ENCODE assay signal across 30 cellular contexts in genomic region chr1:18112611-18113010, GRCh38. TPM values are rescaled to one million over a fixed set of nuclear protein-coding genes. Genes with fewer than 3 reads are reported as not detected.
"Had no signal": no experiment of that assay in that cellular context is flagged by ENCODE, and none has a peak within 500 bp of the region (broad histone marks: within the 10 kb centered on the region; RNA-seq: fewer than 3 reads in every experiment).

No MANE protein-coding gene starts in this region.

- H3K9me3 Mint-ChIP-seq: effector memory CD8-positive, alpha-beta T cell; mesothelial cell of epicardium; nephron; neural progenitor cell; stimulated activated effector memory CD8-positive, alpha-beta T cell treated with anti-CD3 and anti-CD28 coated beads, Interleukin-12 subunit alpha, Interleukin-12 subunit beta, amount 100 ng/mL, for 72 hours had no signal

- H3K36me3 Mint-ChIP-seq: mesothelial cell of epicardium; neural progenitor cell; stimulated activated effector memory CD8-positive, alpha-beta T cell treated with anti-CD3 and anti-CD28 coated beads, Interleukin-12 subunit alpha, Interleukin-12 subunit beta, amount 100 ng/mL, for 72 hours had no signal

- DNase-seq: effector memory CD8-positive, alpha-beta T cell; erythroblast; esophagus squamous epithelium; foreskin melanocyte; glutamatergic neuron; heart right ventricle; hippocampal formation; left cardiac atrium; left lung; mesenchymal stem cell; mucosa of descending colon; naive B cell; stimulated activated CD4-positive, alpha-beta T cell treated with anti-CD3 and anti-CD28 coated beads, Interleukin-2, amount 100 ng/mL, for 24 hours; stimulated activated CD4-positive, alpha-beta T cell treated with anti-CD3 and anti-CD28 coated beads, Interleukin-4, amount 100 ng/mL, for 24 hours; stimulated activated naive CD4-positive, alpha-beta T cell treated with Interleukin-2 at 50 U/mL for 16 hours; stomach; thyroid gland; trophoblast cell had no signal

- H3K9ac ChIP-seq: neural progenitor cell, parathyroid adenoma had no signal

- H3K9me3 ChIP-seq: esophagus squamous epithelium, heart right ventricle, left lung, mucosa of descending colon, right lobe of liver, stomach, thyroid gland, vagina had no signal

- H3K4me2 ChIP-seq: neural progenitor cell had no signal

- H3K4me3 Mint-ChIP-seq: effector memory CD8-positive, alpha-beta T cell; mesothelial cell of epicardium; naive B cell; nephron; neural progenitor cell; stimulated activated effector memory CD8-positive, alpha-beta T cell treated with anti-CD3 and anti-CD28 coated beads, Interleukin-12 subunit alpha, Interleukin-12 subunit beta, amount 100 ng/mL, for 72 hours had no signal

- H3K4me3 ChIP-seq: esophagus squamous epithelium, heart right ventricle, left lung, mucosa of descending colon, neural progenitor cell, right lobe of liver, stomach, thyroid gland, vagina had no signal

- H3K27ac Mint-ChIP-seq: effector memory CD8-positive, alpha-beta T cell; mesothelial cell of epicardium; naive B cell; nephron; neural progenitor cell; progenitor cell of endocrine pancreas; stimulated activated effector memory CD8-positive, alpha-beta T cell treated with anti-CD3 and anti-CD28 coated beads, Interleukin-12 subunit alpha, Interleukin-12 subunit beta, amount 100 ng/mL, for 72 hours had no signal

- H3K36me3 ChIP-seq: esophagus squamous epithelium, heart right ventricle, left lung, neural progenitor cell, right lobe of liver, stomach, thyroid gland, vagina had no signal

- H2AFZ ChIP-seq: neural progenitor cell, parathyroid adenoma had no signal

- H3K27ac ChIP-seq: esophagus squamous epithelium, heart right ventricle, left lung, neural progenitor cell, parathyroid adenoma, right lobe of liver, stomach, thyroid gland, vagina had no signal

- H3K79me2 ChIP-seq: parathyroid adenoma had no signal

- H3K4me1 ChIP-seq: parathyroid adenoma, right lobe of liver had no signal

- ATAC-seq: effector memory CD8-positive, alpha-beta T cell; heart right ventricle; left cardiac atrium; left lung; mucosa of descending colon; right lobe of liver; stimulated activated effector memory CD8-positive, alpha-beta T cell treated with anti-CD3 and anti-CD28 coated beads, Interleukin-12 subunit alpha, Interleukin-12 subunit beta, amount 100 ng/mL, for 72 hours had no signal

RNA-seq across cellular contexts. Expression of gene IGSF21, which starts 5.0 kb away (rescaled TPM):
- total RNA-seq: dermis microvascular lymphatic vessel endothelial cell, kidney epithelial cell, lung microvascular endothelial cell, mesothelial cell of epicardium, osteoblast, progenitor cell of endocrine pancreas had no signal
